33 cellular contexts compared by ENCODE assay signal in genomic region chr17:80438806-80439205, GRCh38. TPM values are rescaled to one million over a fixed set of nuclear protein-coding genes. Genes with fewer than 3 reads are reported as not detected.
"Had no signal": no experiment of that assay in that cellular context is flagged by ENCODE, and none has a peak within 500 bp of the region (broad histone marks: within the 10 kb centered on the region; RNA-seq: fewer than 3 reads in every experiment).

No MANE protein-coding gene starts in this region.

- H3K36me3 ChIP-seq: adrenal gland, ascending aorta, brain microvascular endothelial cell, breast epithelium, cardiac muscle cell had no signal

- H3K4me3 ChIP-seq: adrenal gland, ascending aorta, body of pancreas, breast epithelium, cardiac muscle cell had no signal

- H3K9me3 ChIP-seq: adrenal gland, ascending aorta, body of pancreas, breast epithelium had no signal

- ATAC-seq: activated naive CD4-positive, alpha-beta T cell treated with anti-CD3 and anti-CD28 coated beads, Interleukin-2, amount 50 U/mL, for 72 hours; activated naive CD8-positive, alpha-beta T cell treated with anti-CD3 and anti-CD28 coated beads, Interleukin-2, amount 50 U/mL, for 24 hours; activated T-cell treated with anti-CD3 and anti-CD28 coated beads, Interleukin-2, amount 50 U/mL, for 4 hours; activated T-cell treated with anti-CD3 and anti-CD28 coated beads, Interleukin-2, amount 50 U/mL, for 72 hours; activated T-helper 17 cell treated with anti-CD3 and anti-CD28 coated beads, Interleukin-2, amount 50 U/mL, for 72 hours; body of pancreas had no signal

- H3K4me1 ChIP-seq: body of pancreas, breast epithelium had no signal

- H3K27me3 ChIP-seq: adrenal gland, ascending aorta, body of pancreas, brain microvascular endothelial cell, breast epithelium had no signal

- FAIRE-seq: astrocyte, bronchial epithelial cell had no signal

- H3K27ac ChIP-seq: body of pancreas, brain microvascular endothelial cell, breast epithelium, cardiac muscle cell had no signal

- DNase-seq: activated effector memory CD4-positive, alpha-beta T cell treated with anti-CD3 and anti-CD28 coated beads, Interleukin-2, amount 50 U/mL, for 16 hours; activated effector memory CD4-positive, alpha-beta T cell treated with Interleukin-2 at 50 U/mL for 16 hours; activated gamma-delta T cell; activated naive CD4-positive, alpha-beta T cell; activated naive CD4-positive, alpha-beta T cell treated with anti-CD3 and anti-CD28 coated beads for 36 hours; activated naive CD4-positive, alpha-beta T cell treated with anti-CD3 and anti-CD28 coated beads, Interleukin-2, amount 10 ng/mL, durations not matched to agents 7 days and 5 days; activated naive CD4-positive, alpha-beta T cell treated with anti-CD3 and anti-CD28 coated beads, Interleukin-2, amount 50 U/mL, for 16 hours; activated naive CD4-positive, alpha-beta T cell treated with Interleukin-2 at 50 U/mL for 16 hours; activated naive CD8-positive, alpha-beta T cell treated with anti-CD3 and anti-CD28 coated beads for 36 hours; activated naive CD8-positive, alpha-beta T cell treated with anti-CD3 and anti-CD28 coated beads, Interleukin-2, amount 10 ng/mL, durations not matched to agents 7 days and 5 days; activated naive CD8-positive, alpha-beta T cell treated with anti-CD3 and anti-CD28 coated beads, Interleukin-2, amount 50 U/mL, for 24 hours; activated T-cell treated with anti-CD3 and anti-CD28 coated beads for 4 hours; activated T-cell treated with anti-CD3 and anti-CD28 coated beads, Interleukin-2, amount 50 U/mL, for 1 hour; activated T-cell treated with anti-CD3 and anti-CD28 coated beads, Interleukin-2, amount 50 U/mL, for 24 hours; activated T-cell treated with anti-CD3 and anti-CD28 coated beads, Interleukin-2, amount 50 U/mL, for 4 hours; activated T-cell treated with anti-CD3 and anti-CD28 coated beads, Interleukin-2, amount 50 U/mL, for 48 hours; activated T-cell treated with anti-CD3 and anti-CD28 coated beads, Interleukin-2, amount 50 U/mL, for 72 hours; adrenal gland; amniotic stem cell; amygdala; anterior cingulate cortex; aorta; body of pancreas; brain microvascular endothelial cell; central memory CD4-positive, alpha-beta T cell; cerebellar nuclear complex had no signal

RNA-seq across cellular contexts. Expression of gene NPTX1, which starts 37.6 kb away (rescaled TPM):
- total RNA-seq: ascending aorta, cardiac muscle cell had no signal
- polyA plus RNA-seq: cardiac muscle cell had no signal
